20 cellular contexts compared by ENCODE assay signal in the genomic region with DNA sequence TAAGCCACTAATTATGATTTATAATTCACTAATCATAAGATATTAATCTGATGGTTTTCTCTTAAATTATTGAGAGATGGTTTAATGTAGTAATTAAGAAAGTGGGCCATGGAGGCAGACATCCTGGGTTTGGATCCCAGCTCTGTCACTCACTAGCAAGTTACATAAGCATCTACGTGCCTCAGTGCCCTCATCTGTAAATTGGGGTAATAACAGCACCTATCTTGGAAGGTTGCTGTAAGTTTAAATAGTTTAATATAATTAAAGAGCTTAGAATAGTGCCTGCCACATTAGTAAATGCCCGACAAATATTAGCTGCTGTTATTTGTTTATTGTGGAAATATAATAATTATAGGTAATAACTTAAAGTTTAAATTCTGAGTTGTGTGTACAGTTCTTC.
"Had no signal": no experiment of that assay in that cellular context is flagged by ENCODE, and none has a peak within 500 bp of the region (broad histone marks: within the 10 kb centered on the region; RNA-seq: fewer than 3 reads in every experiment).

No MANE protein-coding gene starts in this region.

- H3K27me3 ChIP-seq: brain microvascular endothelial cell, neural progenitor cell had no signal

- H3K27me3 Mint-ChIP-seq: activated CD4-positive, alpha-beta memory T cell treated with anti-CD3 and anti-CD28 coated beads, Interleukin-2, amount 10 ng/mL, durations not matched to agents 7 days and 5 days; activated T-helper 17 cell treated with anti-CD3 and anti-CD28 coated beads, Interleukin-2, amount 50 U/mL, for 72 hours; T-cell had no signal

- H3K4me3 Mint-ChIP-seq: activated CD4-positive, alpha-beta memory T cell treated with anti-CD3 and anti-CD28 coated beads, Interleukin-2, amount 10 ng/mL, durations not matched to agents 7 days and 5 days; neural progenitor cell; T-cell had no signal

- H3K9me3 Mint-ChIP-seq: activated CD4-positive, alpha-beta memory T cell treated with anti-CD3 and anti-CD28 coated beads, Interleukin-2, amount 10 ng/mL, durations not matched to agents 7 days and 5 days; activated T-helper 17 cell treated with anti-CD3 and anti-CD28 coated beads, Interleukin-2, amount 50 U/mL, for 72 hours; neural progenitor cell; stimulated activated effector memory CD8-positive, alpha-beta T cell treated with anti-CD3 and anti-CD28 coated beads, Interleukin-12 subunit alpha, Interleukin-12 subunit beta, amount 100 ng/mL, for 72 hours; T-cell had no signal

- H3K9ac ChIP-seq: neural progenitor cell, SK-N-SH had no signal

- H3K9me3 ChIP-seq: SK-N-SH, thoracic aorta had no signal

- H3K27ac ChIP-seq: neural progenitor cell had no signal

- H3K36me3 ChIP-seq: brain microvascular endothelial cell, neural progenitor cell, thoracic aorta had no signal

- ATAC-seq: activated T-helper 17 cell treated with anti-CD3 and anti-CD28 coated beads, Interleukin-2, amount 50 U/mL, for 72 hours; left cardiac atrium; sciatic nerve; stimulated activated effector memory CD8-positive, alpha-beta T cell treated with anti-CD3 and anti-CD28 coated beads, Interleukin-12 subunit alpha, Interleukin-12 subunit beta, amount 100 ng/mL, for 72 hours had no signal

- H3K27ac Mint-ChIP-seq: activated CD4-positive, alpha-beta memory T cell treated with anti-CD3 and anti-CD28 coated beads, Interleukin-2, amount 10 ng/mL, durations not matched to agents 7 days and 5 days; activated T-helper 17 cell treated with anti-CD3 and anti-CD28 coated beads, Interleukin-2, amount 50 U/mL, for 72 hours; neural progenitor cell; T-cell had no signal

- H3K36me3 Mint-ChIP-seq: neural progenitor cell; stimulated activated effector memory CD8-positive, alpha-beta T cell treated with anti-CD3 and anti-CD28 coated beads, Interleukin-12 subunit alpha, Interleukin-12 subunit beta, amount 100 ng/mL, for 72 hours had no signal

- H2AFZ ChIP-seq: neural progenitor cell had no signal

- H3K4me2 ChIP-seq: neural progenitor cell, SK-N-SH, smooth muscle cell had no signal

- H3K4me3 ChIP-seq: coronary artery, lung, neural progenitor cell, smooth muscle cell, thoracic aorta had no signal

- DNase-seq: activated CD4-positive, alpha-beta memory T cell treated with anti-CD3 and anti-CD28 coated beads, Interleukin-2, amount 10 ng/mL, durations not matched to agents 7 days and 5 days; activated CD4-positive, alpha-beta T cell treated with anti-CD3 and anti-CD28 coated beads for 48 hours; activated CD4-positive, CD25-positive, alpha-beta regulatory T cell; activated naive CD4-positive, alpha-beta T cell; activated T-cell treated with anti-CD3 and anti-CD28 coated beads, Interleukin-2, amount 50 U/mL, for 1 hour; aorta; brain microvascular endothelial cell; left cardiac atrium; midbrain; SK-N-SH; stimulated activated CD4-positive, alpha-beta T cell treated with anti-CD3 and anti-CD28 coated beads, Interleukin-4, amount 100 ng/mL, for 24 hours; T-cell had no signal
